ENCODE assay signal across 1 cellular context in genomic region chr2:170973492-170974303, GRCh38.
TF ChIP-seq lines count a peak whose summit lies in the region.

No MANE protein-coding gene starts in this region.

TF ChIP-seq in HepG2, 621 proteins besides CTCF, POLR2A, EP300 and RAD21 (continued from another document and continues in another):
- TF ChIP-seq, protein P1, sequence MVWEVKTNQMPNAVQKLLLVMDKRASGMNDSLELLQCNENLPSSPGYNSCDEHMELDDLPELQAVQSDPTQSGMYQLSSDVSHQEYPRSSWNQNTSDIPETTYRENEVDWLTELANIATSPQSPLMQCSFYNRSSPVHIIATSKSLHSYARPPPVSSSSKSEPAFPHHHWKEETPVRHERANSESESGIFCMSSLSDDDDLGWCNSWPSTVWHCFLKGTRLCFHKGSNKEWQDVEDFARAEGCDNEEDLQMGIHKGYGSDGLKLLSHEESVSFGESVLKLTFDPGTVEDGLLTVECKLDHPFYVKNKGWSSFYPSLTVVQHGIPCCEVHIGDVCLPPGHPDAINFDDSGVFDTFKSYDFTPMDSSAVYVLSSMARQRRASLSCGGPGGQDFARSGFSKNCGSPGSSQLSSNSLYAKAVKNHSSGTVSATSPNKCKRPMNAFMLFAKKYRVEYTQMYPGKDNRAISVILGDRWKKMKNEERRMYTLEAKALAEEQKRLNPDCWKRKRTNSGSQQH (CRISPR knock-in tag; IDR thresholded peaks at IDR 0.05; ENCODE audit: low read depth): no peak; the same call in 1 of the 2 replicates
- TF ChIP-seq ZIK1 (CRISPR knock-in tag; IDR thresholded peaks at IDR 0.05; ENCODE audit: borderline replicate concordance, low read depth) (peak; percentile 34; the same call in 1 of the 2 replicates), FOSL1 (CRISPR knock-in tag; IDR thresholded peaks at IDR 0.05; ENCODE audit: borderline replicate concordance) (no peak), GATAD1 (CRISPR knock-in tag; IDR thresholded peaks at IDR 0.05) (peak; percentile 50), RFX5 (IDR thresholded peaks at IDR 0.05; ENCODE audit: low read depth, low read length) (no peak), HCFC1 (IDR thresholded peaks at IDR 0.05; ENCODE audit: low read depth, low read length) (peak; percentile 35; the same call in 1 of the 2 replicates), ONECUT2 (CRISPR knock-in tag; IDR thresholded peaks at IDR 0.05) (0 out of 2 replicates have a peak, but pooled peaks have one; percentile 26), ETS1 (CRISPR knock-in tag; IDR thresholded peaks at IDR 0.05) (0 out of 2 replicates have a peak, but pooled peaks have one; percentile 58), AGO2 (optimal IDR thresholded peaks at IDR 0.05; ENCODE audit: low read depth, low read length) (peak; percentile 97), MEIS1 (CRISPR knock-in tag; IDR thresholded peaks at IDR 0.05; ENCODE audit: borderline replicate concordance) (no peak), ZNF703 (CRISPR knock-in tag; IDR thresholded peaks at IDR 0.05; ENCODE audit: borderline replicate concordance) (no peak), ELF4 (CRISPR knock-in tag; IDR thresholded peaks at IDR 0.05; ENCODE audit: borderline replicate concordance) (no peak; the same call in 1 of the 2 replicates), RARA (CRISPR knock-in tag; IDR thresholded peaks at IDR 0.05) (peak; percentile 69), FOXK1 (CRISPR knock-in tag; IDR thresholded peaks at IDR 0.05; ENCODE audit: borderline replicate concordance, low read depth) (0 out of 2 replicates have a peak, but pooled peaks have one; percentile 21), SMC3 (IDR thresholded peaks at IDR 0.05; ENCODE audit: low read length) (peak; percentile 28; the same call in 1 of the 2 replicates), KDM5B (CRISPR knock-in tag; IDR thresholded peaks at IDR 0.05; ENCODE audit: borderline replicate concordance) (peak; percentile 56; the same call in 1 of the 2 replicates), ZNF589 (CRISPR knock-in tag; conservative IDR thresholded peaks at IDR 0.05) (peak; percentile 16; the same call in 1 of the 2 replicates), ZNF407 (CRISPR knock-in tag; IDR thresholded peaks at IDR 0.05; ENCODE audit: not compliant biosample characterization) (peak; percentile 71), KDM6A (CRISPR knock-in tag; IDR thresholded peaks at IDR 0.05; ENCODE audit: low read depth) (0 out of 2 replicates have a peak, but pooled peaks have one; percentile 65), ZNF629 (CRISPR knock-in tag; conservative IDR thresholded peaks at IDR 0.05) (0 out of 2 replicates have a peak, but pooled peaks have one; percentile 18), HNRNPK (IDR thresholded peaks at IDR 0.05; ENCODE audit: low read depth, low read length, poor library complexity, severe bottlenecking) (peak; percentile 55), MAFG (CRISPR knock-in tag; IDR thresholded peaks at IDR 0.05) (no peak), HOXA5 (CRISPR knock-in tag; IDR thresholded peaks at IDR 0.05) (peak; percentile 63), RNF219 (CRISPR knock-in tag; IDR thresholded peaks at IDR 0.05) (no peak), SOX5 (CRISPR knock-in tag; IDR thresholded peaks at IDR 0.05; ENCODE audit: borderline replicate concordance) (no peak), ZNF839 (CRISPR knock-in tag; IDR thresholded peaks at IDR 0.05; ENCODE audit: borderline replicate concordance) (no peak; the same call in 1 of the 2 replicates), TFE3 (CRISPR knock-in tag; IDR thresholded peaks at IDR 0.05) (no peak; the same call in 1 of the 2 replicates), MAFK (conservative IDR thresholded peaks at IDR 0.05 in 1 of 2, IDR thresholded peaks at IDR 0.05 in 1 of 2; ENCODE audit: low read length in 2 of 2) (no peak)
- TF ChIP-seq, protein P2, sequence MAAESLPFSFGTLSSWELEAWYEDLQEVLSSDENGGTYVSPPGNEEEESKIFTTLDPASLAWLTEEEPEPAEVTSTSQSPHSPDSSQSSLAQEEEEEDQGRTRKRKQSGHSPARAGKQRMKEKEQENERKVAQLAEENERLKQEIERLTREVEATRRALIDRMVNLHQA (CRISPR knock-in tag; IDR thresholded peaks at IDR 0.05): no peak
- TF ChIP-seq, protein P3, sequence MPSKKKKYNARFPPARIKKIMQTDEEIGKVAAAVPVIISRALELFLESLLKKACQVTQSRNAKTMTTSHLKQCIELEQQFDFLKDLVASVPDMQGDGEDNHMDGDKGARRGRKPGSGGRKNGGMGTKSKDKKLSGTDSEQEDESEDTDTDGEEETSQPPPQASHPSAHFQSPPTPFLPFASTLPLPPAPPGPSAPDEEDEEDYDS (CRISPR knock-in tag; IDR thresholded peaks at IDR 0.05): peak; percentile 41; the same call in 1 of the 2 replicates
- TF ChIP-seq, protein P4, sequence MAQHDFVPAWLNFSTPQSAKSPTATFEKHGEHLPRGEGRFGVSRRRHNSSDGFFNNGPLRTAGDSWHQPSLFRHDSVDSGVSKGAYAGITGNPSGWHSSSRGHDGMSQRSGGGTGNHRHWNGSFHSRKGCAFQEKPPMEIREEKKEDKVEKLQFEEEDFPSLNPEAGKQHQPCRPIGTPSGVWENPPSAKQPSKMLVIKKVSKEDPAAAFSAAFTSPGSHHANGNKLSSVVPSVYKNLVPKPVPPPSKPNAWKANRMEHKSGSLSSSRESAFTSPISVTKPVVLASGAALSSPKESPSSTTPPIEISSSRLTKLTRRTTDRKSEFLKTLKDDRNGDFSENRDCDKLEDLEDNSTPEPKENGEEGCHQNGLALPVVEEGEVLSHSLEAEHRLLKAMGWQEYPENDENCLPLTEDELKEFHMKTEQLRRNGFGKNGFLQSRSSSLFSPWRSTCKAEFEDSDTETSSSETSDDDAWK (CRISPR knock-in tag; IDR thresholded peaks at IDR 0.05): no peak
- TF ChIP-seq, protein P5, sequence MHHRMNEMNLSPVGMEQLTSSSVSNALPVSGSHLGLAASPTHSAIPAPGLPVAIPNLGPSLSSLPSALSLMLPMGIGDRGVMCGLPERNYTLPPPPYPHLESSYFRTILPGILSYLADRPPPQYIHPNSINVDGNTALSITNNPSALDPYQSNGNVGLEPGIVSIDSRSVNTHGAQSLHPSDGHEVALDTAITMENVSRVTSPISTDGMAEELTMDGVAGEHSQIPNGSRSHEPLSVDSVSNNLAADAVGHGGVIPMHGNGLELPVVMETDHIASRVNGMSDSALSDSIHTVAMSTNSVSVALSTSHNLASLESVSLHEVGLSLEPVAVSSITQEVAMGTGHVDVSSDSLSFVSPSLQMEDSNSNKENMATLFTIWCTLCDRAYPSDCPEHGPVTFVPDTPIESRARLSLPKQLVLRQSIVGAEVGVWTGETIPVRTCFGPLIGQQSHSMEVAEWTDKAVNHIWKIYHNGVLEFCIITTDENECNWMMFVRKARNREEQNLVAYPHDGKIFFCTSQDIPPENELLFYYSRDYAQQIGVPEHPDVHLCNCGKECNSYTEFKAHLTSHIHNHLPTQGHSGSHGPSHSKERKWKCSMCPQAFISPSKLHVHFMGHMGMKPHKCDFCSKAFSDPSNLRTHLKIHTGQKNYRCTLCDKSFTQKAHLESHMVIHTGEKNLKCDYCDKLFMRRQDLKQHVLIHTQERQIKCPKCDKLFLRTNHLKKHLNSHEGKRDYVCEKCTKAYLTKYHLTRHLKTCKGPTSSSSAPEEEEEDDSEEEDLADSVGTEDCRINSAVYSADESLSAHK (CRISPR knock-in tag; IDR thresholded peaks at IDR 0.05; ENCODE audit: borderline replicate concordance): no peak
- TF ChIP-seq, protein P6, sequence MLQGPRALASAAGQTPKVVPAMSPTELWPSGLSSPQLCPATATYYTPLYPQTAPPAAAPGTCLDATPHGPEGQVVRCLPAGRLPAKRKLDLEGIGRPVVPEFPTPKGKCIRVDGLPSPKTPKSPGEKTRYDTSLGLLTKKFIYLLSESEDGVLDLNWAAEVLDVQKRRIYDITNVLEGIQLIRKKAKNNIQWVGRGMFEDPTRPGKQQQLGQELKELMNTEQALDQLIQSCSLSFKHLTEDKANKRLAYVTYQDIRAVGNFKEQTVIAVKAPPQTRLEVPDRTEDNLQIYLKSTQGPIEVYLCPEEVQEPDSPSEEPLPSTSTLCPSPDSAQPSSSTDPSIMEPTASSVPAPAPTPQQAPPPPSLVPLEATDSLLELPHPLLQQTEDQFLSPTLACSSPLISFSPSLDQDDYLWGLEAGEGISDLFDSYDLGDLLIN (CRISPR knock-in tag; IDR thresholded peaks at IDR 0.05; ENCODE audit: borderline replicate concordance): no peak; the same call in 1 of the 2 replicates
- TF ChIP-seq, protein P7, sequence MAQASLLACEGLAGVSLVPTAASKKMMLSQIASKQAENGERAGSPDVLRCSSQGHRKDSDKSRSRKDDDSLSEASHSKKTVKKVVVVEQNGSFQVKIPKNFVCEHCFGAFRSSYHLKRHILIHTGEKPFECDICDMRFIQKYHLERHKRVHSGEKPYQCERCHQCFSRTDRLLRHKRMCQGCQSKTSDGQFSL (CRISPR knock-in tag; IDR thresholded peaks at IDR 0.05): peak; percentile 58; the same call in 1 of the 2 replicates
